Comparison of ENCODE assay signal across 7 cellular contexts in the genomic region with DNA sequence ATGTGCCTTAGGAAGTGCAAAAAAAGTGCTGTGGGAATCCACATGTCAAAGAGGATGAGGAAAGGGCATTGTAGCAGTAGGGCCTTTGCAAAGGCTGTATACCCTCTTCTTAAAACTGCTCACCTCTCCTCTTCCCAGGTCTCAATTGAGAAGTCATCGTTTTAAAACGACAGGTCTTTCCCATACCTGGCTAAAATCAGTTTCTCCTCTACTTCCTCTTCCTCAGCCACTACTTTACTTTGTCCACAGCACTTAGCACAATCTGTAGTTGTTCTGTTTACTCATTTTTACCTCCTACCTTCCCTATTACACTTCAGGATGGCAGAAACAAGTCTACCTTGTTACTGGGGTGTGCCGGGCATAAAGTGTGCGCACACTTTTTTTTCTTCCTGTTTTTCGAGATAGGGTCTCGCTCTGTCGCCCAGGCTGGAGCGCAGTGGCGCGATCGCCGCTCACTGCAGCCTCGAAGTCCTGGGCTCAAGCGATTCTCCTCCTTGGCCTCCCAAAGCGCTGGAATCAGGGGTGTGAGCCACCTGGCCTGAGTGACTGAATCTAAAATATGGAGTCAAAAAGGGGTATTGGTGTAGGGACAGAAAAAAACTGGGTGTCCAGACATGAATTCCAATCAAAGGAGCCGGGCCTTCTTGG. TPM values are rescaled to one million over a fixed set of nuclear protein-coding genes. Genes with fewer than 3 reads are reported as not detected.
DNase-seq lines count a peak whose midpoint lies in the region; ATAC-seq lines count a peak whose summit lies in the region.

No MANE protein-coding gene starts in this region.

- no peaks in the 10 kb centered on the region for H3K36me3 ChIP-seq in esophagus (ENCODE audit: control insufficient read depth in 2 of 2, insufficient read depth in 2 of 2, low read length in 1 of 2)
- H3K36me3 ChIP-seq in neuronal stem cell (replicated peaks in 1 of 2; ENCODE audit: control insufficient read depth in 2 of 2, insufficient read depth in 2 of 2, low read length in 2 of 2): no peaks in the 10 kb centered on the region

- H4K91ac ChIP-seq in neuronal stem cell (ENCODE audit: low read depth, low read length, poor library complexity): no peak overlapping the region

- no peak overlapping the region for H2BK12ac ChIP-seq in neuronal stem cell (ENCODE audit: low read length)

- peak overlapping the region; percentile 94 for H2AFZ ChIP-seq in neuronal stem cell (ENCODE audit: low read length)

- H3K4me3 ChIP-seq in esophagus (ENCODE audit: low read depth in 1 of 2, low read length in 2 of 2) (peak overlapping the region; percentile 52 to 60), neuronal stem cell (ENCODE audit: low read length in 2 of 2) (peak overlapping the region; percentile 58 to 84)

- H3K14ac ChIP-seq in neuronal stem cell (ENCODE audit: low read length): no peak overlapping the region

- no peak overlapping the region for H3K4ac ChIP-seq in neuronal stem cell (ENCODE audit: low read length)

- no peaks in the 10 kb centered on the region for H3K27me3 ChIP-seq in esophagus (ENCODE audit: control insufficient read depth in 1 of 2, insufficient read depth in 2 of 2, low read length in 2 of 2)
- no peaks in the 10 kb centered on the region for H3K27me3 ChIP-seq in neuronal stem cell (ENCODE audit: control insufficient read depth in 3 of 3, insufficient read depth in 3 of 3, low read depth in 1 of 3, low read length in 3 of 3)

- H3K9ac ChIP-seq in neuronal stem cell (ENCODE audit: low read depth, low read length, poor library complexity): no peak overlapping the region

- no peaks in the 10 kb centered on the region for H3K79me1 ChIP-seq in neuronal stem cell (ENCODE audit: low read depth, low read length)

- H3K23ac ChIP-seq in neuronal stem cell (ENCODE audit: low read depth, low read length, poor library complexity): peak overlapping the region; percentile 90

- H3K18ac ChIP-seq in neuronal stem cell (ENCODE audit: low read length): peak overlapping the region; percentile 5

- no peak overlapping the region for H4K8ac ChIP-seq in neuronal stem cell (ENCODE audit: low read depth, low read length)

- DNase-seq in RPMI8226 (peak; percentile 47), neuronal stem cell (ENCODE audit: low spot score) (no peak), dedifferentiated amniotic fluid mesenchymal stem cell (ENCODE audit: extremely low spot score) (no peak), cortex of kidney (lab: John Stamatoyannopoulos, UW) (no peak)

- H3K4me2 ChIP-seq in neuronal stem cell (ENCODE audit: insufficient read depth, low read length, poor library complexity, severe bottlenecking): peak overlapping the region; percentile 82

- H2BK15ac ChIP-seq in neuronal stem cell (ENCODE audit: low read length): peak overlapping the region; percentile 72

- H3K9me3 ChIP-seq in esophagus (ENCODE audit: control insufficient read depth in 2 of 2, insufficient read depth in 1 of 2, low read depth in 1 of 2, low read length in 1 of 2): no peaks in the 10 kb centered on the region
- peaks cover under 1 to 1% of the 10 kb centered on the region in 2 donors for H3K9me3 ChIP-seq in neuronal stem cell (replicated peaks in 1 of 2; ENCODE audit: control insufficient read depth in 2 of 2, insufficient read depth in 1 of 2, low read depth in 1 of 2, low read length in 2 of 2)

- no peaks in the 10 kb centered on the region for H3K4me1 ChIP-seq in esophagus (ENCODE audit: control insufficient read depth in 2 of 2, insufficient read depth in 2 of 2, low read length in 1 of 2)
- H3K4me1 ChIP-seq in neuronal stem cell (ENCODE audit: control insufficient read depth in 2 of 2, insufficient read depth in 1 of 2, low read depth in 1 of 2, low read length in 2 of 2): peaks cover 16 to 20% of the 10 kb centered on the region in 2 donors

- no peak overlapping the region for H2AK5ac ChIP-seq in neuronal stem cell (ENCODE audit: low read depth, low read length)

- no peak overlapping the region for H2BK120ac ChIP-seq in neuronal stem cell (ENCODE audit: low read depth, low read length)

- H3K27ac ChIP-seq in esophagus (ENCODE audit: low read depth in 2 of 2, low read length in 1 of 2): peak overlapping the region; percentile 87 to 94
- peak overlapping the region; percentile 79 for H3K27ac ChIP-seq in neuronal stem cell (replicated peaks; ENCODE audit: low read length)

- ATAC-seq in GM18867 (IDR thresholded peaks at IDR 0.05; ENCODE audit: unreplicated experiment): peak; percentile 5
- ATAC-seq in HG02763 (IDR thresholded peaks at IDR 0.05; ENCODE audit: unreplicated experiment): peak; percentile 4

- peak overlapping the region; percentile 89 for H2BK5ac ChIP-seq in neuronal stem cell (ENCODE audit: low read length)

- 11 to 26% methylated on average over 16 of the region's 16 CpGs for WGBS in esophagus, 2 donors
- no CpG with 5 or more reads among the region's 16 CpGs for WGBS in neuronal stem cell (ENCODE audit: extremely low coverage in 2 of 2, insufficient read length in 2 of 2, insufficient replicate concordance in 1 of 2), 2 donors

RNA-seq across cellular contexts. Expression of a gene that starts 9.8 kb away (rescaled TPM):
- polyA plus RNA-seq in esophagus: 10 to 100 TPM in 1 of 2 donors, 1 to 10 TPM in 1; 9.5 to 20.1 TPM
- 165 TPM for polyA plus RNA-seq in neuronal stem cell (2013, experiment 1 of 2)
- polyA plus RNA-seq in neuronal stem cell (2013, experiment 2 of 2): 163 TPM
